11 cellular contexts compared by ENCODE assay signal in the genomic region with DNA sequence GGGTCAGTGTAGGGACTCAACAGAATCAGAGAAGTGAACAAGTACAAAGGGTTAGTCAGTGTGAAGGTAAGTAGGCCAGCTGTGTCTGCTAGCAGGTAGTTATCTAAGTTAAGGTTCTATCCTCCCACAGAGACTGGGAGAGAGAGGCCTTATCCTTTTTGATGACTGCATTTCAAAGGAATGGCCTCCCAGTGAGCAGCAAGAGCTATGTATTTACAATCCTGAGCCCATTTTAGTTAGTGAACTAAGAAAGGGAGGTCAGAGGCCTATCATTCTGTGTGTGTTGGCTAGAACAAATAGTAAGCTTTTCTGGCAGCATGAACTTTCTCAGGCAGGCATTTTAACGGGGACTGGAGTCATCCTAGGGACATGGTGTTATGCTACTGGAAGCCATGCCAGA.
DNase-seq lines count a peak whose midpoint lies in the region; ATAC-seq and TF ChIP-seq lines count a peak whose summit lies in the region.
"Had no signal": no experiment of that assay in that cellular context is flagged by ENCODE, and none has a peak within 500 bp of the region (broad histone marks: within the 10 kb centered on the region; RNA-seq: fewer than 3 reads in every experiment).

No MANE protein-coding gene starts in this region.

- H3K27me3 Mint-ChIP-seq in WTC11 (ENCODE audit: low read depth) = peaks cover 97% of the 10 kb centered on the region

- CTCF ChIA-PET in WTC11 (lab: Charles Lee) = no interaction called here

- no peaks in the 10 kb centered on the region for H3K4me1 Mint-ChIP-seq in WTC11

- H3K4me3 ChIP-seq in retinal pigment epithelial cell (ENCODE audit: low read length) = no peak overlapping the region
- H3K4me3 ChIP-seq: colonic mucosa, ovary had no signal

- DNase-seq in H4 (ENCODE audit: low spot score) = peak; percentile 50
- DNase-seq in WTC11 (ENCODE audit: low spot score) = peak; percentile 55
- peak; percentile 38 for DNase-seq in iPS DF 4.7 (ENCODE audit: extremely low read depth, low spot score)
- peak; percentile 33 for DNase-seq in retinal pigment epithelial cell (ENCODE audit: low read depth)
- no peak for DNase-seq in activated T-cell treated with anti-CD3 and anti-CD28 coated beads, Interleukin-2, amount 50 U/mL, for 1 hour
- no peak for DNase-seq in stimulated activated naive CD8-positive, alpha-beta T cell treated with anti-CD3 and anti-CD28 coated beads, Interleukin-15, Interleukin-2, amounts not matched to agents 100 U/mL and 50 U/mL, for 24 hours
- DNase-seq in NOMO-1 (lab: John Stamatoyannopoulos, UW; ENCODE audit: unreplicated experiment in 2 of 2) = no peak
- DNase-seq in stimulated activated CD4-positive, alpha-beta T cell treated with anti-CD3 and anti-CD28 coated beads, Interleukin-15, amount 100 ng/mL, for 24 hours = no peak
- DNase-seq: activated CD4-positive, CD25-positive, alpha-beta regulatory T cell; colonic mucosa; ovary had no signal

- H3K4me3 Mint-ChIP-seq in WTC11 = no peak overlapping the region

- H3K36me3 Mint-ChIP-seq in WTC11 = no peaks in the 10 kb centered on the region

- TF ChIP-seq CTCF in WTC11 (IDR thresholded peaks at IDR 0.05) = no peak
- TF ChIP-seq CTCF in retinal pigment epithelial cell (conservative IDR thresholded peaks at IDR 0.05; ENCODE audit: low read depth, low read length) = no peak

- ATAC-seq in WTC11 = peak; percentile 97
- ATAC-seq in stimulated activated naive CD8-positive, alpha-beta T cell treated with anti-CD3 and anti-CD28 coated beads, Interleukin-15, Interleukin-2, amounts not matched to agents 100 U/mL and 50 U/mL, for 24 hours = no peak

- POLR2A ChIA-PET in WTC11 (lab: Charles Lee) = no interaction called here

- peaks cover 3% of the 10 kb centered on the region; the same call in 1 of the 2 replicates for H3K9me3 Mint-ChIP-seq in WTC11

- no peak overlapping the region for H3K27ac Mint-ChIP-seq in WTC11

TF ChIP-seq in WTC11, 78 proteins besides CTCF, POLR2A, EP300 and RAD21:
- 0 out of 2 replicates have a peak, but pooled peaks have one; percentile 13 for TF ChIP-seq TEAD1 (CRISPR knock-in tag; IDR thresholded peaks at IDR 0.05)
- 0 out of 2 replicates have a peak, but pooled peaks have one; percentile 31 for TF ChIP-seq CBFB (CRISPR knock-in tag; IDR thresholded peaks at IDR 0.05; ENCODE audit: low read depth)
- no peak for TF ChIP-seq SMAD3 (CRISPR knock-in tag; IDR thresholded peaks at IDR 0.05; ENCODE audit: borderline replicate concordance)

Comparison
In these comparisons a context has a peak if more than half of its experiments do, and no peak if none do; other contexts are left out.
1. DNase-seq: peak in H4 (single experiment), WTC11 (single experiment), iPS DF 4.7 (single experiment) and retinal pigment epithelial cell (single experiment); none in activated T-cell treated with anti-CD3 and anti-CD28 coated beads, Interleukin-2, amount 50 U/mL, for 1 hour (single experiment), stimulated activated naive CD8-positive, alpha-beta T cell treated with anti-CD3 and anti-CD28 coated beads, Interleukin-15, Interleukin-2, amounts not matched to agents 100 U/mL and 50 U/mL, for 24 hours (single experiment), NOMO-1 (0 of 2) and stimulated activated CD4-positive, alpha-beta T cell treated with anti-CD3 and anti-CD28 coated beads, Interleukin-15, amount 100 ng/mL, for 24 hours (single experiment).